In the genomic region with DNA sequence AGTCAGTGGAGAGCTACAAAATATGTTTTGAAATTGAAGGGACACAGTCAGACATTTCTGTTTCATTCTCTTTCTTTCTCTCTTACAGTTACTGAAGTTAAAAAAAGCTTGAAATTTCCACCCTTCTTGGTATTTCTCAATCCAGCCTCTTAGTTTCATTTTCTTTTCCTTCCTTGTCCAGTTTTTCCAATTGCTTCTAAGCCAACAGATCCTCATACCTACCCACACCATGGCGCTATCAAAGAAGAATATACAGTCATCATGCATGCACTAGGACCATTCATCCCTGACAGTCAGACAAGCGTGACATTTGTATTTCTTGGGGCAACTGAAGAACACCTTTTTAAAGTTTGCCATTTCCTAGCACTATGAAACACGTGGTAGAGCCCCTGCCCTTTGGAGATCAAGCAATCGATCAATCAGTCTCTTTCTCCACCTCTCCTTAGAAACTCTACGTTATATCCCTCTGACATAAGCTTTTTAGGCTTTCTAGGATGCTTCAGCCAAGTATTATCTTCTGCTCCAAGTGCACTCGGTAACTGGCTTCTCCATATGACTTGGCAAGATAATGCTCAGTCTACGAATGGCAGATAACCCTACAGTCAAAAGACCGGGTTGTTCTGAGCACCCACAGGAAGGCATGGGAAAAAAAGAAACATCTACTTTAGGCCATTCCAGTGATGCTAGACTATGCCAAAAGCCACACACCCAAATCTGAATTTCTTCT, we compare ENCODE assay signal across 18 cellular contexts.
DNase-seq lines count a peak whose midpoint lies in the region; TF ChIP-seq lines count a peak whose summit lies in the region.
"Had no signal": no experiment of that assay in that cellular context is flagged by ENCODE, and none has a peak within 500 bp of the region (broad histone marks: within the 10 kb centered on the region; RNA-seq: fewer than 3 reads in every experiment).

No MANE protein-coding gene starts in this region.

- no peak for TF ChIP-seq POLR2A in thyroid gland (IDR thresholded peaks at IDR 0.05)

- peaks cover 52 to 85% of the 10 kb centered on the region in 2 donors for H3K4me1 ChIP-seq in thyroid gland
- H3K4me1 ChIP-seq: uterus had no signal

- 46 to 49% methylated on average over 8 of the region's 8 CpGs for WGBS in thyroid gland, 2 donors

- TF ChIP-seq CTCF in choroid plexus epithelial cell (conservative IDR thresholded peaks at IDR 0.05; ENCODE audit: low read depth, low read length) = no peak
- no peak for TF ChIP-seq CTCF in thyroid gland (IDR thresholded peaks at IDR 0.05)

- DNase-seq in NCI-H82 (lab: John Stamatoyannopoulos, UW) (peak; percentile 68), NCI-H82 treated with DMSO at 0.1 percent for 48 hours (lab: John Stamatoyannopoulos, UW; ENCODE audit: unreplicated experiment) (no peak), choroid plexus epithelial cell (ENCODE audit: low read depth) (peak; percentile 59), kidney tubule cell (ENCODE audit: low spot score) (peak; percentile 80), thyroid gland (peak; percentile 20 to 32), midbrain (lab: John Stamatoyannopoulos, UW) (no peak), pons (ENCODE audit: low spot score) (no peak), CD1c-positive myeloid dendritic cell (ENCODE audit: extremely low spot score) (no peak)
- DNase-seq: 8988T; activated effector memory CD4-positive, alpha-beta T cell treated with Interleukin-2 at 50 U/mL for 16 hours; endodermal cell; left colon; naive thymus-derived CD8-positive, alpha-beta T cell; NCI-H1048; NCI-H2171; stimulated activated CD4-positive, alpha-beta T cell treated with anti-CD3 and anti-CD28 coated beads, Interleukin-4, amount 100 ng/mL, for 1 hour; uterus had no signal

- intact Hi-C loops in thyroid gland (cut with DNase I) = no loop called here

- no peaks in the 10 kb centered on the region for H3K9me3 ChIP-seq in thyroid gland
- H3K9me3 ChIP-seq: uterus had no signal

- no peak overlapping the region for H3K4me3 ChIP-seq in choroid plexus epithelial cell (ENCODE audit: low read depth, low read length)
- H3K4me3 ChIP-seq in thyroid gland (replicated peaks in 1 of 3) = no peak overlapping the region
- H3K4me3 ChIP-seq: uterus had no signal

- H3K27me3 ChIP-seq in thyroid gland = no peaks in the 10 kb centered on the region
- H3K27me3 ChIP-seq: uterus had no signal

- no peaks in the 10 kb centered on the region for H3K36me3 ChIP-seq in thyroid gland
- H3K36me3 ChIP-seq: uterus had no signal

- H3K27ac ChIP-seq in thyroid gland = peak overlapping the region; percentile 29 to 50 (median 35)
- H3K27ac ChIP-seq: VCaP had no signal

Comparison
In these comparisons a context has a peak if more than half of its experiments do, and no peak if none do; other contexts are left out.
1. DNase-seq: peak in NCI-H82 (single experiment), choroid plexus epithelial cell (single experiment), kidney tubule cell (single experiment) and thyroid gland (2 of 2); none in NCI-H82 treated with DMSO at 0.1 percent for 48 hours (single experiment), midbrain (single experiment), pons (single experiment) and CD1c-positive myeloid dendritic cell (single experiment).